In genomic region chr5:147162740-147163139, GRCh38 we compare ENCODE assay signal across 16 cellular contexts.
DNase-seq lines count a peak whose midpoint lies in the region; ATAC-seq and TF ChIP-seq lines count a peak whose summit lies in the region.
"Had no signal": no experiment of that assay in that cellular context is flagged by ENCODE, and none has a peak within 500 bp of the region (broad histone marks: within the 10 kb centered on the region; RNA-seq: fewer than 3 reads in every experiment).

No MANE protein-coding gene starts in this region.

- POLR2A ChIA-PET in Caco-2 (lab: Charles Lee): no interaction called here

- no peak for ATAC-seq in GM21528 (IDR thresholded peaks at IDR 0.05; ENCODE audit: low FRiP score, unreplicated experiment)
- ATAC-seq: A549, GM12878 had no signal

- no peaks in the 10 kb centered on the region for H3K36me3 ChIP-seq in Caco-2 (ENCODE audit: control insufficient read depth, insufficient read depth, low read length)

- H3K27me3 ChIP-seq in Caco-2 (replicated peaks; ENCODE audit: control insufficient read depth, insufficient read depth, low read length): no peaks in the 10 kb centered on the region

- intact Hi-C loops in Caco-2 (cut with micrococcal nuclease; ENCODE audit: unreplicated experiment): no loop called here

- no TSS peak for BruUV-seq in Caco-2 (replicated peaks; lab: Mats Ljungman, UMichigan)

- TF ChIP-seq CTCF in nephron progenitor cell (IDR thresholded peaks at IDR 0.05) (no peak), Caco-2 (IDR thresholded peaks at IDR 0.05; ENCODE audit: insufficient read depth in 1 of 2, low read depth in 1 of 2, low read length in 1 of 2, severe bottlenecking in 1 of 2, unreplicated experiment in 1 of 2) (no peak)

- peak; percentile 3 for DNase-seq in NCI-H2171 treated with DMSO at 0.1 percent for 48 hours (lab: John Stamatoyannopoulos, UW)
- DNase-seq in NCI-H2171 (lab: John Stamatoyannopoulos, UW): no peak
- peak; percentile 15 for DNase-seq in SW480 (ENCODE audit: low spot score)
- DNase-seq in nephron progenitor cell: peak; percentile 9
- DNase-seq in hypothalamus (lab: John Stamatoyannopoulos, UW): no peak
- DNase-seq in Caco-2: no peak
- DNase-seq: AML-193; Calu3; CD4-positive, alpha-beta memory T cell; DMS79 treated with DMSO at 0.1 percent for 48 hours; GOT3; H7; KG1 had no signal

- H3K4me1 Mint-ChIP-seq in nephron progenitor cell: no peaks in the 10 kb centered on the region
- H3K4me1 Mint-ChIP-seq in Caco-2 (ENCODE audit: low read depth, unreplicated experiment): peaks cover 11% of the 10 kb centered on the region
- H3K4me1 Mint-ChIP-seq: CD4-positive, alpha-beta memory T cell had no signal

- peaks cover 18% of the 10 kb centered on the region for H3K4me1 ChIP-seq in Caco-2
- H3K4me1 ChIP-seq: A549 had no signal

- H3K27ac Mint-ChIP-seq in nephron progenitor cell: no peak overlapping the region
- H3K27ac Mint-ChIP-seq in Caco-2 (ENCODE audit: unreplicated experiment): no peak overlapping the region

- H3K9me3 Mint-ChIP-seq in nephron progenitor cell (peaks cover 3% of the 10 kb centered on the region), Caco-2 (ENCODE audit: unreplicated experiment) (peaks cover 17% of the 10 kb centered on the region)

- CTCF ChIA-PET in Caco-2 (lab: Charles Lee): no interaction called here

- H3K9me3 ChIP-seq in Caco-2: no peaks in the 10 kb centered on the region
- H3K9me3 ChIP-seq: A549 had no signal

- no peaks in the 10 kb centered on the region for H3K36me3 Mint-ChIP-seq in nephron progenitor cell (ENCODE audit: low read depth)
- peaks cover 8% of the 10 kb centered on the region for H3K36me3 Mint-ChIP-seq in Caco-2 (ENCODE audit: insufficient read depth, unreplicated experiment)
- H3K36me3 Mint-ChIP-seq: CD4-positive, alpha-beta memory T cell had no signal

- H3K27me3 Mint-ChIP-seq in nephron progenitor cell (ENCODE audit: low read depth, poor library complexity): no peaks in the 10 kb centered on the region
- H3K27me3 Mint-ChIP-seq in Caco-2 (ENCODE audit: insufficient read depth, unreplicated experiment): no peaks in the 10 kb centered on the region

- H3K4me3 Mint-ChIP-seq in nephron progenitor cell: no peak overlapping the region
- H3K4me3 Mint-ChIP-seq in Caco-2 (ENCODE audit: unreplicated experiment): no peak overlapping the region
- H3K4me3 Mint-ChIP-seq: CD4-positive, alpha-beta memory T cell had no signal

- H3K4me3 ChIP-seq in Caco-2 (ENCODE audit: low read depth, low read length): no peak overlapping the region
- H3K4me3 ChIP-seq: A549, GM12878 had no signal

Comparison
In these comparisons a context has a peak if more than half of its experiments do, and no peak if none do; other contexts are left out.
1. DNase-seq: peak in NCI-H2171 treated with DMSO at 0.1 percent for 48 hours (single experiment), SW480 (single experiment) and nephron progenitor cell (single experiment); none in NCI-H2171 (single experiment), hypothalamus (0 of 51) and Caco-2 (0 of 2).